ENCODE assay signal across 26 cellular contexts in genomic region chr10:64215088-64215487, GRCh38.
"Had no signal": no experiment of that assay in that cellular context is flagged by ENCODE, and none has a peak within 500 bp of the region (broad histone marks: within the 10 kb centered on the region; RNA-seq: fewer than 3 reads in every experiment).

No MANE protein-coding gene starts in this region.

- H3K9me3 ChIP-seq: stomach, suprapubic skin, testis, thoracic aorta, thyroid gland, tibial artery, tibial nerve, transverse colon, upper lobe of right lung, uterus, vagina had no signal

- H3K4me3 ChIP-seq: stomach, suprapubic skin, testis, thoracic aorta, thyroid gland, tibial artery, tibial nerve, transverse colon, upper lobe of left lung, upper lobe of right lung, uterus, vagina had no signal

- H3K27me3 ChIP-seq: stomach, suprapubic skin, testis, thyroid gland, tibial artery, tibial nerve, transverse colon, upper lobe of left lung, upper lobe of right lung, uterus, vagina had no signal

- H3K27ac ChIP-seq: stomach, suprapubic skin, testis, thoracic aorta, thyroid gland, tibial artery, tibial nerve, transverse colon, upper lobe of left lung, upper lobe of right lung, uterus, vagina had no signal

- H3K4me1 ChIP-seq: stomach, suprapubic skin, testis, thyroid gland, tibial nerve, transverse colon, upper lobe of left lung, upper lobe of right lung, uterus, vagina had no signal

- H3K36me3 ChIP-seq: stomach, suprapubic skin, thoracic aorta, thyroid gland, tibial artery, tibial nerve, transverse colon, upper lobe of left lung, upper lobe of right lung, uterus, vagina had no signal

- DNase-seq: stimulated activated CD4-positive, alpha-beta T cell treated with anti-CD3 and anti-CD28 coated beads, Interleukin-2, amount 100 ng/mL, for 48 hours; stimulated activated CD4-positive, alpha-beta T cell treated with anti-CD3 and anti-CD28 coated beads, Interleukin-4, amount 100 ng/mL, for 1 hour; stimulated activated CD4-positive, alpha-beta T cell treated with anti-CD3 and anti-CD28 coated beads, Interleukin-4, amount 100 ng/mL, for 24 hours; stimulated activated CD4-positive, alpha-beta T cell treated with anti-CD3 and anti-CD28 coated beads, Interleukin-4, amount 100 ng/mL, for 4 hours; stimulated activated CD8-positive, alpha-beta memory T cell treated with anti-CD3 and anti-CD28 coated beads, Interleukin-4, amount 100 ng/mL, for 48 hours; stimulated activated naive B cell treated with anti-CD40 and anti-IgM and Interleukin-4, amounts not matched to agents 10 μg/mL and 1 μg/mL and 100 μg/mL, for 72 hours; stimulated activated naive CD4-positive, alpha-beta T cell; stimulated activated naive CD4-positive, alpha-beta T cell treated with Interleukin-2 at 50 U/mL for 16 hours; stimulated activated naive CD8-positive, alpha-beta T cell treated with anti-CD3 and anti-CD28 coated beads, Interleukin-15, amount 100 ng/mL, for 72 hours; stimulated activated naive CD8-positive, alpha-beta T cell treated with anti-CD3 and anti-CD28 coated beads, Interleukin-15, Interleukin-2, amounts not matched to agents 100 U/mL and 50 U/mL, for 24 hours; stomach; substantia nigra; testis; thyroid gland; tibial artery; transverse colon; trophoblast cell; upper lobe of left lung; upper lobe of right lung; uterus had no signal

- ATAC-seq: stimulated activated effector memory CD8-positive, alpha-beta T cell treated with anti-CD3 and anti-CD28 coated beads, Interleukin-12 subunit alpha, Interleukin-12 subunit beta, amount 100 ng/mL, for 72 hours; stimulated activated memory B cell treated with anti-CD40 and anti-IgM and Interleukin-4, amounts not matched to agents 10 μg/mL and 1 μg/mL and 100 μg/mL, for 72 hours; stimulated activated naive B cell treated with anti-CD40 and anti-IgM and Interleukin-4, amounts not matched to agents 10 μg/mL and 1 μg/mL and 100 μg/mL, for 72 hours; stimulated activated naive CD8-positive, alpha-beta T cell treated with anti-CD3 and anti-CD28 coated beads, Interleukin-15, amount 100 ng/mL, for 72 hours; stimulated activated naive CD8-positive, alpha-beta T cell treated with anti-CD3 and anti-CD28 coated beads, Interleukin-15, Interleukin-2, amounts not matched to agents 100 U/mL and 50 U/mL, for 24 hours; upper lobe of right lung had no signal
